Comparison of ENCODE assay signal across 9 cellular contexts in the genomic region with DNA sequence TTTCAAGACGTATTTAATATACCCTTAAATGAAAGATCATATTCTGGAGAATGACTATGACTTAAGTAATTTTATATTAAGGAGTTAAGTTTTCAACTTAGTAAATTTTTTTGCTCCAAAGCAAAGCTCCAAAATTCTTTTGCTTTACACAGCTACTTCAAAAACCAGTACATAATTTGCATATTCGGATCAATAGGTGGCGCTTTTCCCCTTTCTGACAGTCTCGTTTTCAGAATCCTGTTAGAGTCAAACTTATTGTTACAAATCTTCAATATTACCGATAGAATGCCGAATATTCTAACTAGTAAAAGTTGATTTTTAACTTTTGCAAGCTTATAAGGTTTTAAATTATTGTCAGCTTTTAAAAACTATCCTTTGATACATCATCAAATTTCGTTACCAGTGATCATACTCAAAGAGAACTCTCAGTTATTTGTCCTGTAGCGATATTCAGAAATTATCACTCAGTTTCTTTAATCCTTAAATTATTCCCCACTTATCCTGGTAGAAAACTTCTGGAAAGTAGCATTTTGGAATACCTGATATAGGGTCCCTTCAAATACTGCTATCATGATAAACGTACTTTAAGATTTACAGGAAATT.
A peak's percentile ranks its signal among the peaks of the same experiment; 100 is the strongest.
DNase-seq lines count a peak whose midpoint lies in the region; TF ChIP-seq lines count a peak whose summit lies in the region.
"Had no signal": no experiment of that assay in that cellular context is flagged by ENCODE, and none has a peak within 500 bp of the region (broad histone marks: within the 10 kb centered on the region; RNA-seq: fewer than 3 reads in every experiment).

No MANE protein-coding gene starts in this region.

- no peaks in the 10 kb centered on the region for H3K9me2 ChIP-seq in SK-N-SH

- CTCF ChIA-PET in SK-N-SH (lab: Yijun Ruan, JAX) = interaction anchor here (0.5 to 2.3 kb wide), 41 partner anchors 8 to 1737 kb away, joined by 3 to 14 read pairs (median 4); a partner anchor contains a TSS
- CTCF ChIA-PET in CD8-positive, alpha-beta memory T cell (lab: Charles Lee) = no interaction called here

- no peak for TF ChIP-seq EP300 in SK-N-SH (IDR thresholded peaks at IDR 0.05; ENCODE audit: borderline replicate concordance in 1 of 2, low read depth in 1 of 2, low read length in 1 of 2)

- H3K9me3 Mint-ChIP-seq in CD8-positive, alpha-beta memory T cell = peaks cover 0 to 10% (median 2%) of the 10 kb centered on the region in 5 donors

- no peaks in the 10 kb centered on the region for H3K27me3 Mint-ChIP-seq in CD8-positive, alpha-beta memory T cell

- H3K4me2 ChIP-seq in SK-N-SH = no peak overlapping the region

- H3F3A ChIP-seq in SK-N-SH (replicated peaks; ENCODE audit: insufficient read depth) = no peaks in the 10 kb centered on the region

- H3K4me1 ChIP-seq in SK-N-SH (ENCODE audit: control insufficient read depth in 1 of 2, insufficient read depth in 2 of 2, low read depth in 1 of 2, low read length in 1 of 2) = no peaks in the 10 kb centered on the region; a peak in 1 of 4 replicates
- no peaks in the 10 kb centered on the region for H3K4me1 ChIP-seq in CD8-positive, alpha-beta memory T cell (ENCODE audit: insufficient read depth, low read length)

- peak; percentile 51 for TF ChIP-seq CTCF in GM12872 (IDR thresholded peaks at IDR 0.05; ENCODE audit: insufficient read depth, low read depth, low read length)
- peak; percentile 50 for TF ChIP-seq CTCF in HL-60 (IDR thresholded peaks at IDR 0.05; ENCODE audit: insufficient read depth, low read length)
- TF ChIP-seq CTCF in SK-N-SH (IDR thresholded peaks at IDR 0.05) = peak; percentile 86

- H4K20me1 ChIP-seq in SK-N-SH (ENCODE audit: insufficient read depth) = no peaks in the 10 kb centered on the region

- 31% methylated on average over 9 of the region's 9 CpGs for WGBS in SK-N-SH (ENCODE audit: low lambda C conversion rate)

- H3K4me1 Mint-ChIP-seq in CD8-positive, alpha-beta memory T cell = no peaks in the 10 kb centered on the region

- H3K4me3 ChIP-seq in HL-60 (replicated peaks; ENCODE audit: insufficient read depth, low read length) = no peak overlapping the region
- H3K4me3 ChIP-seq in SK-N-SH (ENCODE audit: low read depth in 2 of 2, low read length in 1 of 2) = no peak overlapping the region; a peak in 1 of 4 replicates
- H3K4me3 ChIP-seq in CD8-positive, alpha-beta memory T cell (ENCODE audit: low read length) = no peak overlapping the region
- H3K4me3 ChIP-seq: skin epidermis had no signal

- peak; percentile 84 for TF ChIP-seq RAD21 in SK-N-SH (IDR thresholded peaks at IDR 0.05; ENCODE audit: low read length)

- H3K79me2 ChIP-seq in SK-N-SH (ENCODE audit: insufficient read depth) = no peaks in the 10 kb centered on the region

- no peak overlapping the region for H3K27ac Mint-ChIP-seq in CD8-positive, alpha-beta memory T cell

- no peak overlapping the region for H2AFZ ChIP-seq in SK-N-SH (ENCODE audit: low read depth)

- H3K27me3 ChIP-seq in HL-60 (ENCODE audit: insufficient read depth, poor library complexity, severe bottlenecking) = no peaks in the 10 kb centered on the region
- no peaks in the 10 kb centered on the region for H3K27me3 ChIP-seq in SK-N-SH (ENCODE audit: insufficient read depth)
- no peaks in the 10 kb centered on the region for H3K27me3 ChIP-seq in CD8-positive, alpha-beta memory T cell (ENCODE audit: insufficient read depth, low read length, poor library complexity, severe bottlenecking)

- H3K36me3 Mint-ChIP-seq in CD8-positive, alpha-beta memory T cell = no peaks in the 10 kb centered on the region

- no peak overlapping the region for H3K9ac ChIP-seq in SK-N-SH

- POLR2A ChIA-PET in SK-N-SH (lab: Yijun Ruan, JAX) = no interaction called here
- POLR2A ChIA-PET in CD8-positive, alpha-beta memory T cell (lab: Charles Lee) = no interaction called here

- H3K36me3 ChIP-seq in SK-N-SH (replicated peaks in 1 of 2; ENCODE audit: control insufficient read depth in 1 of 2, insufficient read depth in 2 of 2, low read length in 1 of 2) = no peaks in the 10 kb centered on the region
- no peaks in the 10 kb centered on the region for H3K36me3 ChIP-seq in CD8-positive, alpha-beta memory T cell (ENCODE audit: insufficient read depth, low read length)

- no peaks in the 10 kb centered on the region for H3K9me3 ChIP-seq in SK-N-SH
- H3K9me3 ChIP-seq in CD8-positive, alpha-beta memory T cell (ENCODE audit: low read length) = no peaks in the 10 kb centered on the region

- H3K27ac ChIP-seq in HL-60 (replicated peaks) (no peak overlapping the region), SK-N-SH (ENCODE audit: low read depth in 2 of 2, low read length in 1 of 2) (no peak overlapping the region)
- H3K27ac ChIP-seq in CD8-positive, alpha-beta memory T cell (ENCODE audit: low read depth, low read length) = no peak overlapping the region
- H3K27ac ChIP-seq: skin epidermis had no signal

- no peak overlapping the region for H3K4me3 Mint-ChIP-seq in CD8-positive, alpha-beta memory T cell

- DNase-seq in HL-60 (ENCODE audit: low read depth in 1 of 2, low spot score in 1 of 2) (peak in 1 of 2 experiments; percentile 32), SK-N-SH (peak; percentile 23), glomerular visceral epithelial cell (ENCODE audit: extremely low spot score) (peak; percentile 40), HPDE6-E6E7 (ENCODE audit: extremely low spot score) (no peak), NCI-H1694 treated with DMSO at 0.1 percent for 48 hours (lab: John Stamatoyannopoulos, UW) (no peak)
- no peak for DNase-seq in CD8-positive, alpha-beta memory T cell
- DNase-seq in activated T-cell treated with anti-CD3 and anti-CD28 coated beads, Interleukin-2, amount 50 U/mL, for 48 hours = no peak

TF ChIP-seq in SK-N-SH, 30 proteins besides CTCF, POLR2A, EP300 and RAD21:
- no peak for TF ChIP-seq MXI1 (IDR thresholded peaks at IDR 0.05; ENCODE audit: low read depth, low read length)
- peak; percentile 21; the same call in 1 of the 2 replicates for TF ChIP-seq RFX5 (IDR thresholded peaks at IDR 0.05; ENCODE audit: low read length)
- no peak for TF ChIP-seq GATA2 (CRISPR knock-in tag; IDR thresholded peaks at IDR 0.05)
- TF ChIP-seq, protein P1, sequence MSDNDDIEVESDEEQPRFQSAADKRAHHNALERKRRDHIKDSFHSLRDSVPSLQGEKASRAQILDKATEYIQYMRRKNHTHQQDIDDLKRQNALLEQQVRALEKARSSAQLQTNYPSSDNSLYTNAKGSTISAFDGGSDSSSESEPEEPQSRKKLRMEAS (IDR thresholded peaks at IDR 0.05; ENCODE audit: low read depth) = no peak
- TF ChIP-seq RCOR1 (IDR thresholded peaks at IDR 0.05; ENCODE audit: low read length) = no peak
- TF ChIP-seq FOXM1 (IDR thresholded peaks at IDR 0.05; ENCODE audit: low read depth) = no peak
- TF ChIP-seq, protein P2, sequence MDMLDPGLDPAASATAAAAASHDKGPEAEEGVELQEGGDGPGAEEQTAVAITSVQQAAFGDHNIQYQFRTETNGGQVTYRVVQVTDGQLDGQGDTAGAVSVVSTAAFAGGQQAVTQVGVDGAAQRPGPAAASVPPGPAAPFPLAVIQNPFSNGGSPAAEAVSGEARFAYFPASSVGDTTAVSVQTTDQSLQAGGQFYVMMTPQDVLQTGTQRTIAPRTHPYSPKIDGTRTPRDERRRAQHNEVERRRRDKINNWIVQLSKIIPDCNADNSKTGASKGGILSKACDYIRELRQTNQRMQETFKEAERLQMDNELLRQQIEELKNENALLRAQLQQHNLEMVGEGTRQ (IDR thresholded peaks at IDR 0.05; ENCODE audit: borderline replicate concordance, low read depth, low read length) = no peak
- peak; percentile 43 for TF ChIP-seq SMC3 (IDR thresholded peaks at IDR 0.05; ENCODE audit: low read depth, low read length)
- TF ChIP-seq, protein P3, sequence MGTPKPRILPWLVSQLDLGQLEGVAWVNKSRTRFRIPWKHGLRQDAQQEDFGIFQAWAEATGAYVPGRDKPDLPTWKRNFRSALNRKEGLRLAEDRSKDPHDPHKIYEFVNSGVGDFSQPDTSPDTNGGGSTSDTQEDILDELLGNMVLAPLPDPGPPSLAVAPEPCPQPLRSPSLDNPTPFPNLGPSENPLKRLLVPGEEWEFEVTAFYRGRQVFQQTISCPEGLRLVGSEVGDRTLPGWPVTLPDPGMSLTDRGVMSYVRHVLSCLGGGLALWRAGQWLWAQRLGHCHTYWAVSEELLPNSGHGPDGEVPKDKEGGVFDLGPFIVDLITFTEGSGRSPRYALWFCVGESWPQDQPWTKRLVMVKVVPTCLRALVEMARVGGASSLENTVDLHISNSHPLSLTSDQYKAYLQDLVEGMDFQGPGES (IDR thresholded peaks at IDR 0.05; ENCODE audit: low read depth, low read length) = no peak
- no peak for TF ChIP-seq MEF2A (IDR thresholded peaks at IDR 0.05; ENCODE audit: borderline replicate concordance, low read depth)
- no peak for TF ChIP-seq NFIC (IDR thresholded peaks at IDR 0.05; ENCODE audit: borderline replicate concordance)

Comparison
In these comparisons a context has a peak if more than half of its experiments do, and no peak if none do; other contexts are left out.
1. DNase-seq: peak in SK-N-SH (single experiment) and glomerular visceral epithelial cell (single experiment); none in HPDE6-E6E7 (single experiment), CD8-positive, alpha-beta memory T cell (0 of 5), NCI-H1694 treated with DMSO at 0.1 percent for 48 hours (single experiment) and activated T-cell treated with anti-CD3 and anti-CD28 coated beads, Interleukin-2, amount 50 U/mL, for 48 hours (0 of 2).
2. Peak in every context shown above with its lines, with median percentiles within 50 percentile points of each other: CTCF ChIP-seq.